11 cellular contexts compared by ENCODE assay signal in genomic region chr1:24556414-24556795, GRCh38. TPM values are rescaled to one million over a fixed set of nuclear protein-coding genes. Genes with fewer than 3 reads are reported as not detected.
DNase-seq lines count a peak whose midpoint lies in the region; ATAC-seq and TF ChIP-seq lines count a peak whose summit lies in the region.
"Had no signal": no experiment of that assay in that cellular context is flagged by ENCODE, and none has a peak within 500 bp of the region (broad histone marks: within the 10 kb centered on the region; RNA-seq: fewer than 3 reads in every experiment).

No MANE protein-coding gene starts in this region.

- H3K27me3 Mint-ChIP-seq in activated naive CD8-positive, alpha-beta T cell treated with anti-CD3 and anti-CD28 coated beads for 36 hours, result peaks cover 13% of the 10 kb centered on the region
- peaks cover 37% of the 10 kb centered on the region for H3K27me3 Mint-ChIP-seq in type B pancreatic cell

- H3K4me1 ChIP-seq in cardiac muscle cell (ENCODE audit: low read depth) (peaks cover 14% of the 10 kb centered on the region), right atrium auricular region (peaks cover 0 to 13% of the 10 kb centered on the region in 2 donors), liver (ENCODE audit: control insufficient read depth in 4 of 4, insufficient read depth in 4 of 4, low read length in 3 of 4) (peaks cover 5 to 25% (median 16%) of the 10 kb centered on the region in 4 donors)

- TF ChIP-seq CTCF in cardiac muscle cell (IDR thresholded peaks at IDR 0.05; ENCODE audit: low read depth, low read length) (no peak), right atrium auricular region (IDR thresholded peaks at IDR 0.05) (no peak), liver (IDR thresholded peaks at IDR 0.05; ENCODE audit: low read depth, low read length, missing input control) (no peak), type B pancreatic cell (conservative IDR thresholded peaks at IDR 0.05) (no peak)

- ATAC-seq in esophagus mucosa (no peak), GM21528 (IDR thresholded peaks at IDR 0.05; ENCODE audit: low FRiP score, unreplicated experiment) (no peak)

- H3K36me3 Mint-ChIP-seq in activated naive CD8-positive, alpha-beta T cell treated with anti-CD3 and anti-CD28 coated beads for 36 hours, result no peaks in the 10 kb centered on the region
- peaks cover 4% of the 10 kb centered on the region for H3K36me3 Mint-ChIP-seq in type B pancreatic cell

- H3K27me3 ChIP-seq in cardiac muscle cell (peaks cover 26% of the 10 kb centered on the region), right atrium auricular region (no peaks in the 10 kb centered on the region), liver (ENCODE audit: control insufficient read depth in 4 of 4, insufficient read depth in 4 of 4, low read length in 3 of 4) (no peaks in the 10 kb centered on the region)

- H3K9me3 ChIP-seq in cardiac muscle cell (ENCODE audit: low read depth) (no peaks in the 10 kb centered on the region), right atrium auricular region (no peaks in the 10 kb centered on the region), liver (ENCODE audit: control insufficient read depth in 4 of 4, low read length in 3 of 4) (no peaks in the 10 kb centered on the region)

- DNase-seq in cardiac muscle cell (ENCODE audit: low read depth in 1 of 2, low spot score in 1 of 2) (no peak), right atrium auricular region (ENCODE audit: low spot score) (no peak), type B pancreatic cell (ENCODE audit: extremely low spot score, unreplicated experiment) (no peak), RKO (ENCODE audit: low spot score) (no peak)
- DNase-seq in activated naive CD8-positive, alpha-beta T cell treated with anti-CD3 and anti-CD28 coated beads for 36 hours, result no peak
- DNase-seq: midbrain, NCI-H1436 treated with DMSO at 0.1 percent for 48 hours, SHP77 treated with DMSO at 0.1 percent for 48 hours had no signal

- no peak overlapping the region for H3K27ac Mint-ChIP-seq in activated naive CD8-positive, alpha-beta T cell treated with anti-CD3 and anti-CD28 coated beads for 36 hours
- no peak overlapping the region for H3K27ac Mint-ChIP-seq in type B pancreatic cell

- TF ChIP-seq RAD21 in liver (IDR thresholded peaks at IDR 0.05), result no peak

- H3K4me3 Mint-ChIP-seq in activated naive CD8-positive, alpha-beta T cell treated with anti-CD3 and anti-CD28 coated beads for 36 hours, result peak overlapping the region; percentile 60
- H3K4me3 Mint-ChIP-seq in type B pancreatic cell, result peak overlapping the region; percentile 72

- 63% methylated on average over 19 of the region's 19 CpGs for WGBS in liver

- no peaks in the 10 kb centered on the region for H3K9me3 Mint-ChIP-seq in activated naive CD8-positive, alpha-beta T cell treated with anti-CD3 and anti-CD28 coated beads for 36 hours
- no peaks in the 10 kb centered on the region for H3K9me3 Mint-ChIP-seq in type B pancreatic cell

- H3K9ac ChIP-seq in liver (ENCODE audit: low read depth in 1 of 2, low read length in 2 of 2), result no peak overlapping the region

- H3K36me3 ChIP-seq in cardiac muscle cell (no peaks in the 10 kb centered on the region), right atrium auricular region (no peaks in the 10 kb centered on the region), liver (ENCODE audit: control insufficient read depth in 4 of 4, insufficient read depth in 3 of 4, low read depth in 1 of 4, low read length in 3 of 4) (no peaks in the 10 kb centered on the region)

- H3K4me3 ChIP-seq in cardiac muscle cell, result peak overlapping the region; percentile 25
- H3K4me3 ChIP-seq in right atrium auricular region, result peak overlapping the region in 1 of 2 donors; percentile 41
- peak overlapping the region in 2 of 3 donors; percentile 37 to 55 for H3K4me3 ChIP-seq in liver (ENCODE audit: low read depth in 1 of 3, low read length in 3 of 3)

- H3K27ac ChIP-seq in cardiac muscle cell, result no peak overlapping the region
- H3K27ac ChIP-seq in right atrium auricular region, result no peak overlapping the region
- H3K27ac ChIP-seq in liver (ENCODE audit: low read depth in 1 of 2, low read length in 2 of 2), result no peak overlapping the region

- H3K4me1 Mint-ChIP-seq in activated naive CD8-positive, alpha-beta T cell treated with anti-CD3 and anti-CD28 coated beads for 36 hours, result peaks cover 21% of the 10 kb centered on the region
- peaks cover 30% of the 10 kb centered on the region for H3K4me1 Mint-ChIP-seq in type B pancreatic cell (ENCODE audit: unreplicated experiment)

TF ChIP-seq in liver, 16 proteins besides CTCF, POLR2A, EP300 and RAD21:
- TF ChIP-seq REST (IDR thresholded peaks at IDR 0.05) (no peak), NR2F2 (IDR thresholded peaks at IDR 0.05) (no peak), YY1 (IDR thresholded peaks at IDR 0.05) (no peak), JUND (IDR thresholded peaks at IDR 0.05) (no peak), MAX (IDR thresholded peaks at IDR 0.05) (no peak), ATF3 (IDR thresholded peaks at IDR 0.05) (no peak), EGR1 (IDR thresholded peaks at IDR 0.05; ENCODE audit: low read depth in 2 of 2) (no peak), GABPA (IDR thresholded peaks at IDR 0.05 in 1 of 2, conservative IDR thresholded peaks at IDR 0.05 in 1 of 2) (no peak), SP1 (IDR thresholded peaks at IDR 0.05) (no peak), HNF4G (IDR thresholded peaks at IDR 0.05) (no peak), TAF1 (conservative IDR thresholded peaks at IDR 0.05) (no peak), ZBTB33 (IDR thresholded peaks at IDR 0.05) (no peak), HNF4A (conservative IDR thresholded peaks at IDR 0.05) (no peak), RXRA (IDR thresholded peaks at IDR 0.05) (no peak)

RNA-seq across cellular contexts. Expression of gene NCMAP, which starts 0.5 kb away (rescaled TPM):
- 0.11 TPM in 1 of 2 replicates, not detected in the other for total RNA-seq in cardiac muscle cell
- polyA plus RNA-seq in cardiac muscle cell, result not detected in 2 replicates
- total RNA-seq in right atrium auricular region, result under 1 TPM; 0.16 to 0.22 TPM
- under 1 TPM; 0.16 to 0.21 TPM for total RNA-seq in activated naive CD8-positive, alpha-beta T cell treated with anti-CD3 and anti-CD28 coated beads for 36 hours
- 1 to 10 TPM in 1 of 2 donors, under 1 TPM in 1; 0.67 to 4.8 TPM for total RNA-seq in liver
- polyA plus RNA-seq in liver, result under 1 TPM; 0.31 to 0.56 TPM
- 2.1 and 2.4 TPM in 2 replicates for total RNA-seq in type B pancreatic cell (ENCODE audit: low replicate concordance)
- 0.16 TPM for total RNA-seq in esophagus mucosa

RNA-seq across cellular contexts. Expression of gene RCAN3, which starts 53.8 kb away (rescaled TPM):
- 8.4 and 9.9 TPM in 2 replicates for total RNA-seq in cardiac muscle cell
- 6.4 and 7.3 TPM in 2 replicates for polyA plus RNA-seq in cardiac muscle cell
- total RNA-seq in right atrium auricular region, result 1 to 10 TPM; 5.0 to 7.5 TPM
- total RNA-seq in activated naive CD8-positive, alpha-beta T cell treated with anti-CD3 and anti-CD28 coated beads for 36 hours, result 10 to 100 TPM; 67.2 to 67.7 TPM
- 1 to 10 TPM; 1.2 to 3.1 TPM for total RNA-seq in liver
- polyA plus RNA-seq in liver, result 1 to 10 TPM in 1 of 2 donors, under 1 TPM in 1; 0.97 to 1.3 TPM
- total RNA-seq in type B pancreatic cell (ENCODE audit: low replicate concordance), result 20.4 and 40.8 TPM in 2 replicates
- 21.5 TPM for total RNA-seq in esophagus mucosa
